ENCODE assay signal across 26 cellular contexts in the genomic region with DNA sequence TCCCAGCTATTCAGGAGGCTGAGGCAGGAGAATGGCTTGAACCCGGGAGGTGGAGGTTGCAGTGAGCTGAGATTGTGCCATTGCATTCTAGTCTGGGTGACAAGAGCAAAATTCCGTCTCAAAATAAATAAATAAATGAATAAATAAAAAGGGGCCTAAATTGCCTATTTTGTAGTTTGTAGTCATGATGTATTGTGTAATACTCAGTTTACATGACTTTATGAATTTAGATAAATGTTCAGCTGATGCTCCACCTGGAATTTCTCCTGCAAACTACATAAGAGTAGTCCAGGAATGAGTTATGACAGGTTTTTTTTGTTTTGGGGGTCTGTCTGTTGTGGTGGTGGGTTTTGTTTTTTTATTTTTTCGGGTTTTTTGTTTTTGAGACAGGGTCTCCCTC.
"Had no signal": no experiment of that assay in that cellular context is flagged by ENCODE, and none has a peak within 500 bp of the region (broad histone marks: within the 10 kb centered on the region; RNA-seq: fewer than 3 reads in every experiment).

No MANE protein-coding gene starts in this region.

- H3K4me3 ChIP-seq: stomach, suprapubic skin, testis, thoracic aorta, thyroid gland, tibial artery, tibial nerve, transverse colon, upper lobe of left lung, upper lobe of right lung, uterus, vagina had no signal

- ATAC-seq: stimulated activated effector memory CD8-positive, alpha-beta T cell treated with anti-CD3 and anti-CD28 coated beads, Interleukin-12 subunit alpha, Interleukin-12 subunit beta, amount 100 ng/mL, for 72 hours; stimulated activated memory B cell treated with anti-CD40 and anti-IgM and Interleukin-4, amounts not matched to agents 10 μg/mL and 1 μg/mL and 100 μg/mL, for 72 hours; stimulated activated naive B cell treated with anti-CD40 and anti-IgM and Interleukin-4, amounts not matched to agents 10 μg/mL and 1 μg/mL and 100 μg/mL, for 72 hours; stimulated activated naive CD8-positive, alpha-beta T cell treated with anti-CD3 and anti-CD28 coated beads, Interleukin-15, amount 100 ng/mL, for 72 hours; stimulated activated naive CD8-positive, alpha-beta T cell treated with anti-CD3 and anti-CD28 coated beads, Interleukin-15, Interleukin-2, amounts not matched to agents 100 U/mL and 50 U/mL, for 24 hours; upper lobe of right lung had no signal

- H3K9me3 ChIP-seq: suprapubic skin, testis, thoracic aorta, thyroid gland, transverse colon, upper lobe of left lung, upper lobe of right lung, uterus, vagina had no signal

- H3K27ac ChIP-seq: suprapubic skin, testis, thoracic aorta, thyroid gland, tibial artery, transverse colon, uterus, vagina had no signal

- DNase-seq: stimulated activated CD4-positive, alpha-beta T cell treated with anti-CD3 and anti-CD28 coated beads, Interleukin-2, amount 100 ng/mL, for 48 hours; stimulated activated CD4-positive, alpha-beta T cell treated with anti-CD3 and anti-CD28 coated beads, Interleukin-4, amount 100 ng/mL, for 1 hour; stimulated activated CD4-positive, alpha-beta T cell treated with anti-CD3 and anti-CD28 coated beads, Interleukin-4, amount 100 ng/mL, for 24 hours; stimulated activated CD4-positive, alpha-beta T cell treated with anti-CD3 and anti-CD28 coated beads, Interleukin-4, amount 100 ng/mL, for 4 hours; stimulated activated CD8-positive, alpha-beta memory T cell treated with anti-CD3 and anti-CD28 coated beads, Interleukin-4, amount 100 ng/mL, for 48 hours; stimulated activated naive B cell treated with anti-CD40 and anti-IgM and Interleukin-4, amounts not matched to agents 10 μg/mL and 1 μg/mL and 100 μg/mL, for 72 hours; stimulated activated naive CD4-positive, alpha-beta T cell; stimulated activated naive CD4-positive, alpha-beta T cell treated with Interleukin-2 at 50 U/mL for 16 hours; stimulated activated naive CD8-positive, alpha-beta T cell treated with anti-CD3 and anti-CD28 coated beads, Interleukin-15, amount 100 ng/mL, for 72 hours; stimulated activated naive CD8-positive, alpha-beta T cell treated with anti-CD3 and anti-CD28 coated beads, Interleukin-15, Interleukin-2, amounts not matched to agents 100 U/mL and 50 U/mL, for 24 hours; stomach; substantia nigra; testis; thyroid gland; tibial artery; transverse colon; upper lobe of left lung; upper lobe of right lung; uterus had no signal

- FAIRE-seq: urothelium cell line had no signal

- H3K36me3 ChIP-seq: transverse colon, uterus, vagina had no signal

- H3K4me1 ChIP-seq: stomach, suprapubic skin, testis, thyroid gland, tibial artery, transverse colon, uterus, vagina had no signal

- H3K27me3 ChIP-seq: stomach, suprapubic skin, testis, thyroid gland, tibial artery, tibial nerve, transverse colon, upper lobe of left lung, upper lobe of right lung, uterus, vagina had no signal
